Comparison of ENCODE assay signal across 29 cellular contexts in the genomic region with DNA sequence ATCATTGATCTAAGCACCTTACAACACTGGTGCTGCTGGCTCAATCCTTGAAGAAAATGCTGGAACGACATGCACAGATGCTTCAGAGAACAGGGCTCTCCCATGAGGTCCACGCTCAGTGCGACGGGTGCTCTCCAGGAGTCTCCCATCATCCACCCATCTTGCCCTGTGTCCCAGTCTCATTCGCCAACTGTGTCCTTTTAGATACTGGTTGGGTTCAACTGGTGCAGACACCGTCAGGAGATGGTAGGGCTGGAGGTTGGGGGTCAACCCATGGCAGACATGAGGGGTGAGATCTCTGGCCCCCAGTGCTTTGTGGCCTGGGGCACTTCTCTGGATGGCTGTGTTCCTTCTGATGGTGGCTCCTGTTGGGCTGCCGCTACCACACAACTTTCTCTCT. TPM values are rescaled to one million over a fixed set of nuclear protein-coding genes. Genes with fewer than 3 reads are reported as not detected.
"Had no signal": no experiment of that assay in that cellular context is flagged by ENCODE, and none has a peak within 500 bp of the region (broad histone marks: within the 10 kb centered on the region; RNA-seq: fewer than 3 reads in every experiment).

No MANE protein-coding gene starts in this region.

- ATAC-seq: activated naive CD4-positive, alpha-beta T cell treated with anti-CD3 and anti-CD28 coated beads, Interleukin-2, amount 50 U/mL, for 72 hours; effector memory CD8-positive, alpha-beta T cell; esophagus mucosa; left lobe of liver; lower lobe of right lung; naive thymus-derived CD8-positive, alpha-beta T cell; SK-N-SH treated with all-trans-retinoic acid at 6 μM for 48 hours had no signal

- H3K9me3 Mint-ChIP-seq: activated CD4-positive, alpha-beta T cell treated with anti-CD3 and anti-CD28 coated beads, Interleukin-2, amount 10 ng/mL, durations not matched to agents 7 days and 5 days; central memory CD8-positive, alpha-beta T cell; effector memory CD8-positive, alpha-beta T cell; stimulated activated naive CD8-positive, alpha-beta T cell treated with anti-CD3 and anti-CD28 coated beads, Interleukin-15, Interleukin-2, amounts not matched to agents 100 ng/mL and 50 ng/mL, for 24 hours had no signal

- H3K9ac ChIP-seq: neural progenitor cell had no signal

- H3K4me1 ChIP-seq: colonic mucosa, lower lobe of right lung, neural progenitor cell, prostate gland, tibial nerve had no signal

- H3K36me3 Mint-ChIP-seq: brain, mesothelial cell of epicardium, neural progenitor cell had no signal

- H3K27me3 ChIP-seq: colonic mucosa, tibial nerve had no signal

- H3K9me3 ChIP-seq: colonic mucosa, lower lobe of right lung, prostate gland had no signal

- H3K27ac Mint-ChIP-seq: activated CD4-positive, alpha-beta T cell treated with anti-CD3 and anti-CD28 coated beads, Interleukin-2, amount 10 ng/mL, durations not matched to agents 7 days and 5 days; activated naive CD4-positive, alpha-beta T cell treated with anti-CD3 and anti-CD28 coated beads, Interleukin-2, amount 50 U/mL, for 72 hours; brain; effector memory CD8-positive, alpha-beta T cell; mesothelial cell of epicardium; naive thymus-derived CD8-positive, alpha-beta T cell; neural progenitor cell; stimulated activated naive CD8-positive, alpha-beta T cell treated with anti-CD3 and anti-CD28 coated beads, Interleukin-15, Interleukin-2, amounts not matched to agents 100 ng/mL and 50 ng/mL, for 24 hours had no signal

- H3K36me3 ChIP-seq: colonic mucosa, lower lobe of right lung, neural progenitor cell, prostate gland, tibial nerve had no signal

- H3K4me2 ChIP-seq: neural progenitor cell had no signal

- H3K4me3 ChIP-seq: colonic mucosa, dorsolateral prefrontal cortex, lower lobe of right lung, neural progenitor cell, prostate gland, tibial nerve had no signal

- H3K4me1 Mint-ChIP-seq: activated CD4-positive, alpha-beta T cell treated with anti-CD3 and anti-CD28 coated beads, Interleukin-2, amount 10 ng/mL, durations not matched to agents 7 days and 5 days; brain; central memory CD8-positive, alpha-beta T cell; naive thymus-derived CD8-positive, alpha-beta T cell; neural progenitor cell had no signal

- H3K4me3 Mint-ChIP-seq: activated CD4-positive, alpha-beta T cell treated with anti-CD3 and anti-CD28 coated beads, Interleukin-2, amount 10 ng/mL, durations not matched to agents 7 days and 5 days; brain; central memory CD8-positive, alpha-beta T cell; effector memory CD8-positive, alpha-beta T cell; mesothelial cell of epicardium; naive thymus-derived CD8-positive, alpha-beta T cell; stimulated activated naive CD8-positive, alpha-beta T cell treated with anti-CD3 and anti-CD28 coated beads, Interleukin-15, Interleukin-2, amounts not matched to agents 100 ng/mL and 50 ng/mL, for 24 hours had no signal

- DNase-seq: activated CD4-positive, alpha-beta T cell treated with anti-CD3 and anti-CD28 coated beads, Interleukin-2, amount 10 ng/mL, durations not matched to agents 7 days and 5 days; activated CD4-positive, CD25-positive, alpha-beta regulatory T cell treated with anti-CD3 and anti-CD28 coated beads, Interleukin-2, amount 50 U/mL, for 72 hours; activated gamma-delta T cell treated with Interleukin-2 at 50 U/mL for 16 hours; colonic mucosa; effector memory CD8-positive, alpha-beta T cell; foreskin melanocyte; lower lobe of right lung; naive thymus-derived CD8-positive, alpha-beta T cell; stimulated activated CD4-positive, alpha-beta T cell treated with anti-CD3 and anti-CD28 coated beads, Interleukin-1b, Interleukin-23, amount 100 ng/mL, for 48 hours had no signal

- H2AFZ ChIP-seq: neural progenitor cell had no signal

- H3K27ac ChIP-seq: colonic mucosa, dorsolateral prefrontal cortex, lower lobe of right lung, neural progenitor cell, prostate gland, tibial nerve, VCaP had no signal

RNA-seq across cellular contexts. Expression of a gene that starts 1.6 kb away (rescaled TPM):
- total RNA-seq: activated CD4-positive, alpha-beta T cell treated with anti-CD3 and anti-CD28 coated beads, Interleukin-2, amount 10 ng/mL, durations not matched to agents 7 days and 5 days; activated naive CD4-positive, alpha-beta T cell treated with anti-CD3 and anti-CD28 coated beads, Interleukin-2, amount 50 U/mL, for 72 hours; aorta; colonic mucosa; dorsolateral prefrontal cortex; endothelial cell of umbilical vein; esophagus mucosa; kidney epithelial cell; left lobe of liver; lower lobe of right lung; mesothelial cell of epicardium; naive thymus-derived CD8-positive, alpha-beta T cell; osteocyte; skeletal muscle tissue; T-helper 2 cell treated with Interferon-gamma antibody and Interleukin-4, amounts not matched to agents 100 ng/mL and 5 ng/mL, for 36 hours; tibial nerve had no signal
- polyA plus RNA-seq: adipose tissue; aorta; endothelial cell of umbilical vein; naive thymus-derived CD8-positive, alpha-beta T cell had no signal

RNA-seq across cellular contexts. Expression of a gene that starts 46.9 kb away (rescaled TPM):
- polyA plus RNA-seq: naive thymus-derived CD8-positive, alpha-beta T cell had no signal
